28 cellular contexts compared by ENCODE assay signal in genomic region chr11:2747236-2748015, GRCh38. TPM values are rescaled to one million over a fixed set of nuclear protein-coding genes. Genes with fewer than 3 reads are reported as not detected.
DNase-seq lines count a peak whose midpoint lies in the region; ATAC-seq and TF ChIP-seq lines count a peak whose summit lies in the region.
"Had no signal": no experiment of that assay in that cellular context is flagged by ENCODE, and none has a peak within 500 bp of the region (broad histone marks: within the 10 kb centered on the region; RNA-seq: fewer than 3 reads in every experiment).

No MANE protein-coding gene starts in this region.

- peak overlapping the region; percentile 51 to 61 for H3K27ac Mint-ChIP-seq in activated naive CD4-positive, alpha-beta T cell treated with anti-CD3 and anti-CD28 coated beads, Interleukin-2, amount 50 U/mL, for 72 hours
- H3K27ac Mint-ChIP-seq in chondrocyte (ENCODE audit: unreplicated experiment) = no peak overlapping the region
- peak overlapping the region; percentile 75 for H3K27ac Mint-ChIP-seq in neural crest cell (ENCODE audit: unreplicated experiment)
- H3K27ac Mint-ChIP-seq in type B pancreatic cell = peak overlapping the region; percentile 34
- H3K27ac Mint-ChIP-seq: activated CD4-positive, alpha-beta T cell treated with anti-CD3 and anti-CD28 coated beads, Interleukin-2, amount 10 ng/mL, durations not matched to agents 24 days and 14 days; activated CD8-positive, alpha-beta memory T cell treated with anti-CD3 and anti-CD28 coated beads, Interleukin-2, amount 10 ng/mL, durations not matched to agents 7 days and 5 days; activated naive CD4-positive, alpha-beta T cell treated with anti-CD3 and anti-CD28 coated beads for 36 hours; B cell; CD8-positive, alpha-beta T cell; naive thymus-derived CD8-positive, alpha-beta T cell; stimulated activated naive B cell treated with anti-CD40 and anti-IgM and Interleukin-4, amounts not matched to agents 10 μg/mL and 1 μg/mL and 100 μg/mL, for 72 hours; T-helper 2 cell treated with Interferon-gamma antibody and Interleukin-4, amounts not matched to agents 5 μg/mL and 100 μg/mL, for 36 hours had no signal

- H3K4me1 Mint-ChIP-seq in chondrocyte (ENCODE audit: low read depth) = peaks cover 13% of the 10 kb centered on the region
- H3K4me1 Mint-ChIP-seq in neural crest cell = no peaks in the 10 kb centered on the region
- H3K4me1 Mint-ChIP-seq in type B pancreatic cell (ENCODE audit: unreplicated experiment) = peaks cover 31% of the 10 kb centered on the region
- H3K4me1 Mint-ChIP-seq: activated CD4-positive, alpha-beta T cell treated with anti-CD3 and anti-CD28 coated beads, Interleukin-2, amount 10 ng/mL, durations not matched to agents 24 days and 14 days; activated CD8-positive, alpha-beta memory T cell treated with anti-CD3 and anti-CD28 coated beads, Interleukin-2, amount 10 ng/mL, durations not matched to agents 7 days and 5 days; B cell; stimulated activated naive B cell treated with anti-CD40 and anti-IgM and Interleukin-4, amounts not matched to agents 10 μg/mL and 1 μg/mL and 100 μg/mL, for 72 hours had no signal

- H3K4me3 Mint-ChIP-seq in chondrocyte (ENCODE audit: unreplicated experiment) (no peak overlapping the region), neural crest cell (no peak overlapping the region), type B pancreatic cell (no peak overlapping the region)
- H3K4me3 Mint-ChIP-seq: activated CD4-positive, alpha-beta T cell treated with anti-CD3 and anti-CD28 coated beads, Interleukin-2, amount 10 ng/mL, durations not matched to agents 24 days and 14 days; activated CD8-positive, alpha-beta memory T cell treated with anti-CD3 and anti-CD28 coated beads, Interleukin-2, amount 10 ng/mL, durations not matched to agents 7 days and 5 days; activated naive CD4-positive, alpha-beta T cell treated with anti-CD3 and anti-CD28 coated beads for 36 hours; B cell; CD8-positive, alpha-beta T cell; naive thymus-derived CD8-positive, alpha-beta T cell; stimulated activated naive B cell treated with anti-CD40 and anti-IgM and Interleukin-4, amounts not matched to agents 10 μg/mL and 1 μg/mL and 100 μg/mL, for 72 hours; T-helper 2 cell treated with Interferon-gamma antibody and Interleukin-4, amounts not matched to agents 5 μg/mL and 100 μg/mL, for 36 hours had no signal

- H3K9me3 Mint-ChIP-seq in activated naive CD4-positive, alpha-beta T cell treated with anti-CD3 and anti-CD28 coated beads, Interleukin-2, amount 50 U/mL, for 72 hours = no peaks in the 10 kb centered on the region
- H3K9me3 Mint-ChIP-seq in chondrocyte (ENCODE audit: low read depth) (no peaks in the 10 kb centered on the region), neural crest cell (no peaks in the 10 kb centered on the region), type B pancreatic cell (no peaks in the 10 kb centered on the region)
- H3K9me3 Mint-ChIP-seq: activated CD4-positive, alpha-beta T cell treated with anti-CD3 and anti-CD28 coated beads, Interleukin-2, amount 10 ng/mL, durations not matched to agents 24 days and 14 days; activated naive CD4-positive, alpha-beta T cell treated with anti-CD3 and anti-CD28 coated beads for 36 hours; CD8-positive, alpha-beta T cell; naive thymus-derived CD8-positive, alpha-beta T cell; stimulated activated naive B cell treated with anti-CD40 and anti-IgM and Interleukin-4, amounts not matched to agents 10 μg/mL and 1 μg/mL and 100 μg/mL, for 72 hours; T-helper 2 cell treated with Interferon-gamma antibody and Interleukin-4, amounts not matched to agents 5 μg/mL and 100 μg/mL, for 36 hours had no signal

- H3K36me3 Mint-ChIP-seq in activated naive CD4-positive, alpha-beta T cell treated with anti-CD3 and anti-CD28 coated beads, Interleukin-2, amount 50 U/mL, for 72 hours = no peaks in the 10 kb centered on the region
- H3K36me3 Mint-ChIP-seq in chondrocyte (ENCODE audit: low read depth) = no peaks in the 10 kb centered on the region
- H3K36me3 Mint-ChIP-seq in neural crest cell (ENCODE audit: low read depth) = no peaks in the 10 kb centered on the region
- H3K36me3 Mint-ChIP-seq in type B pancreatic cell = no peaks in the 10 kb centered on the region
- H3K36me3 Mint-ChIP-seq: activated CD8-positive, alpha-beta memory T cell treated with anti-CD3 and anti-CD28 coated beads, Interleukin-2, amount 10 ng/mL, durations not matched to agents 7 days and 5 days had no signal

- DNase-seq in activated naive CD4-positive, alpha-beta T cell treated with anti-CD3 and anti-CD28 coated beads, Interleukin-2, amount 50 U/mL, for 72 hours (ENCODE audit: low spot score in 2 of 2) = no peak
- no peak for DNase-seq in activated naive CD4-positive, alpha-beta T cell (lab: John Stamatoyannopoulos, UW)
- DNase-seq in chondrocyte (ENCODE audit: low spot score) = peak; percentile 64
- DNase-seq in neural crest cell (ENCODE audit: low read depth, low spot score) = no peak
- DNase-seq in type B pancreatic cell (ENCODE audit: extremely low spot score, unreplicated experiment) = no peak
- DNase-seq in hepatic stellate cell (ENCODE audit: low spot score) = no peak
- no peak for DNase-seq in Kasumi-1 (lab: John Stamatoyannopoulos, UW)
- DNase-seq: activated CD4-positive, alpha-beta T cell treated with anti-CD3 and anti-CD28 coated beads, Interleukin-2, amount 10 ng/mL, durations not matched to agents 24 days and 14 days; activated CD8-positive, alpha-beta memory T cell treated with anti-CD3 and anti-CD28 coated beads, Interleukin-2, amount 10 ng/mL, durations not matched to agents 7 days and 5 days; activated naive CD4-positive, alpha-beta T cell treated with anti-CD3 and anti-CD28 coated beads for 36 hours; activated T-cell treated with anti-CD3 and anti-CD28 coated beads, Interleukin-2, amount 50 U/mL, for 48 hours; CD8-positive, alpha-beta T cell; colonic mucosa; DMS53; effector memory CD4-positive, alpha-beta T cell; foreskin fibroblast; midbrain; NCI-H1048; NCI-H1694; NCI-H510A; PC-3; stimulated activated naive B cell treated with anti-CD40 and anti-IgM and Interleukin-4, amounts not matched to agents 10 μg/mL and 1 μg/mL and 100 μg/mL, for 72 hours had no signal

- ATAC-seq in activated naive CD4-positive, alpha-beta T cell treated with anti-CD3 and anti-CD28 coated beads, Interleukin-2, amount 50 U/mL, for 72 hours = no peak
- ATAC-seq in HG03095 (IDR thresholded peaks at IDR 0.05; ENCODE audit: unreplicated experiment) = no peak
- ATAC-seq: A549; activated CD8-positive, alpha-beta memory T cell treated with anti-CD3 and anti-CD28 coated beads, Interleukin-2, amount 10 ng/mL, durations not matched to agents 7 days and 5 days; CD8-positive, alpha-beta T cell; naive thymus-derived CD8-positive, alpha-beta T cell; PC-3; right lobe of liver; stimulated activated naive B cell treated with anti-CD40 and anti-IgM and Interleukin-4, amounts not matched to agents 10 μg/mL and 1 μg/mL and 100 μg/mL, for 72 hours had no signal

- H3K27me3 Mint-ChIP-seq in chondrocyte (ENCODE audit: low read depth) = peaks cover 5% of the 10 kb centered on the region
- no peaks in the 10 kb centered on the region for H3K27me3 Mint-ChIP-seq in neural crest cell (ENCODE audit: low read depth)
- no peaks in the 10 kb centered on the region for H3K27me3 Mint-ChIP-seq in type B pancreatic cell
- H3K27me3 Mint-ChIP-seq: activated CD4-positive, alpha-beta T cell treated with anti-CD3 and anti-CD28 coated beads, Interleukin-2, amount 10 ng/mL, durations not matched to agents 24 days and 14 days; activated CD8-positive, alpha-beta memory T cell treated with anti-CD3 and anti-CD28 coated beads, Interleukin-2, amount 10 ng/mL, durations not matched to agents 7 days and 5 days; B cell; naive thymus-derived CD8-positive, alpha-beta T cell had no signal

- TF ChIP-seq CTCF in chondrocyte (IDR thresholded peaks at IDR 0.05) = no peak
- TF ChIP-seq CTCF in neural crest cell (conservative IDR thresholded peaks at IDR 0.05) = no peak
- TF ChIP-seq CTCF in type B pancreatic cell (conservative IDR thresholded peaks at IDR 0.05) = no peak

RNA-seq across cellular contexts. Expression of gene KCNQ1OT1, which starts 47.6 kb away (rescaled TPM):
- under 1 TPM; 0.30 to 0.49 TPM for total RNA-seq in activated naive CD4-positive, alpha-beta T cell treated with anti-CD3 and anti-CD28 coated beads, Interleukin-2, amount 50 U/mL, for 72 hours
- total RNA-seq in chondrocyte = 2.5 to 8.5 TPM (median 2.7 TPM) in 3 replicates
- total RNA-seq in neural crest cell = 2.3 TPM in 2 replicates
- 3.3 and 7.0 TPM in 2 replicates for total RNA-seq in type B pancreatic cell (ENCODE audit: low replicate concordance)
